Comparison of ENCODE assay signal across 8 cellular contexts in genomic region chr17:2814499-2815341, GRCh38. TPM values are rescaled to one million over a fixed set of nuclear protein-coding genes. Genes with fewer than 3 reads are reported as not detected.
DNase-seq lines count a peak whose midpoint lies in the region; ATAC-seq and TF ChIP-seq lines count a peak whose summit lies in the region.

No MANE protein-coding gene starts in this region.

- peaks cover 40% of the 10 kb centered on the region for H3K27me3 Mint-ChIP-seq in activated CD8-positive, alpha-beta memory T cell treated with anti-CD3 and anti-CD28 coated beads, Interleukin-2, amount 10 ng/mL, durations not matched to agents 7 days and 5 days
- no peaks in the 10 kb centered on the region for H3K27me3 Mint-ChIP-seq in stimulated activated memory B cell treated with anti-CD40 and anti-IgM and Interleukin-4, amounts not matched to agents 10 μg/mL and 1 μg/mL and 100 μg/mL, for 72 hours

- no peaks in the 10 kb centered on the region; the same call in 1 of the 2 replicates for H3F3A ChIP-seq in Loucy (ENCODE audit: low read depth)

- peak overlapping the region; percentile 69 for H3K9ac ChIP-seq in Loucy (ENCODE audit: low read depth, low read length, poor library complexity, severe bottlenecking)

- H4K20me1 ChIP-seq in Loucy (ENCODE audit: insufficient read depth, low read length, poor library complexity, severe bottlenecking): no peaks in the 10 kb centered on the region

- no peaks in the 10 kb centered on the region for H3K9me2 ChIP-seq in Loucy (replicated peaks; ENCODE audit: low read depth, low read length)

- DNase-seq in activated CD8-positive, alpha-beta memory T cell treated with anti-CD3 and anti-CD28 coated beads, Interleukin-2, amount 10 ng/mL, durations not matched to agents 7 days and 5 days: peak; percentile 97
- peak in 1 of 2 donors; percentile 65 for DNase-seq in left colon
- no peak for DNase-seq in inferior parietal cortex (ENCODE audit: extremely low spot score)
- no peak for DNase-seq in COR-L47 (lab: John Stamatoyannopoulos, UW)

- peaks cover 39% of the 10 kb centered on the region for H3K4me1 Mint-ChIP-seq in activated CD8-positive, alpha-beta memory T cell treated with anti-CD3 and anti-CD28 coated beads, Interleukin-2, amount 10 ng/mL, durations not matched to agents 7 days and 5 days
- peaks cover 38% of the 10 kb centered on the region for H3K4me1 Mint-ChIP-seq in stimulated activated memory B cell treated with anti-CD40 and anti-IgM and Interleukin-4, amounts not matched to agents 10 μg/mL and 1 μg/mL and 100 μg/mL, for 72 hours

- H3K9me3 Mint-ChIP-seq in activated CD8-positive, alpha-beta memory T cell treated with anti-CD3 and anti-CD28 coated beads, Interleukin-2, amount 10 ng/mL, durations not matched to agents 7 days and 5 days (ENCODE audit: low read depth): no peaks in the 10 kb centered on the region
- no peaks in the 10 kb centered on the region for H3K9me3 Mint-ChIP-seq in stimulated activated memory B cell treated with anti-CD40 and anti-IgM and Interleukin-4, amounts not matched to agents 10 μg/mL and 1 μg/mL and 100 μg/mL, for 72 hours

- H3K4me3 Mint-ChIP-seq in activated CD8-positive, alpha-beta memory T cell treated with anti-CD3 and anti-CD28 coated beads, Interleukin-2, amount 10 ng/mL, durations not matched to agents 7 days and 5 days: peak overlapping the region; percentile 64
- H3K4me3 Mint-ChIP-seq in stimulated activated memory B cell treated with anti-CD40 and anti-IgM and Interleukin-4, amounts not matched to agents 10 μg/mL and 1 μg/mL and 100 μg/mL, for 72 hours: peak overlapping the region; percentile 63

- H3K36me3 ChIP-seq in Loucy (ENCODE audit: insufficient read depth, low read length): no peaks in the 10 kb centered on the region; the same call in 1 of the 2 replicates

- H3K4me2 ChIP-seq in Loucy (ENCODE audit: low read depth, low read length, poor library complexity, severe bottlenecking): peak overlapping the region; percentile 85

- intact Hi-C loops in left colon (cut with DNase I, micrococcal nuclease): no loop called here

- no peaks in the 10 kb centered on the region for H3K9me3 ChIP-seq in Loucy (ENCODE audit: insufficient read depth, low read depth, low read length)

- H3K79me2 ChIP-seq in Loucy (ENCODE audit: insufficient read depth, low read length): peaks cover 67% of the 10 kb centered on the region

- CTCF ChIA-PET in activated CD8-positive, alpha-beta memory T cell treated with anti-CD3 and anti-CD28 coated beads, Interleukin-2, amount 10 ng/mL, durations not matched to agents 7 days and 5 days (lab: Charles Lee): interaction anchor here (0.6 to 5.6 kb wide), 13 partner anchors 9 to 946 kb away, joined by 3 to 120 read pairs (median 7); partner anchors contain the start of gene RAP1GAP2

- peak overlapping the region; percentile 71 for H3K4me3 ChIP-seq in Loucy (ENCODE audit: low read length, poor library complexity, severe bottlenecking)

- peaks cover 54% of the 10 kb centered on the region for H3K4me1 ChIP-seq in Loucy (ENCODE audit: insufficient read depth, low read length, poor library complexity, severe bottlenecking)

- TF ChIP-seq CTCF in Loucy (conservative IDR thresholded peaks at IDR 0.05; ENCODE audit: low read length): no peak

- H2AFZ ChIP-seq in Loucy (ENCODE audit: low read length): peak overlapping the region; percentile 41; the same call in 1 of the 2 replicates

- H3K27ac Mint-ChIP-seq in activated CD8-positive, alpha-beta memory T cell treated with anti-CD3 and anti-CD28 coated beads, Interleukin-2, amount 10 ng/mL, durations not matched to agents 7 days and 5 days: peak overlapping the region; percentile 88
- peak overlapping the region; percentile 32 for H3K27ac Mint-ChIP-seq in stimulated activated memory B cell treated with anti-CD40 and anti-IgM and Interleukin-4, amounts not matched to agents 10 μg/mL and 1 μg/mL and 100 μg/mL, for 72 hours

- ATAC-seq in GM18498 (IDR thresholded peaks at IDR 0.05; ENCODE audit: unreplicated experiment): peak; percentile 70
- peak; percentile 84 for ATAC-seq in activated CD8-positive, alpha-beta memory T cell treated with anti-CD3 and anti-CD28 coated beads, Interleukin-2, amount 10 ng/mL, durations not matched to agents 7 days and 5 days
- ATAC-seq in left colon: peak; percentile 36
- peak; percentile 91 for ATAC-seq in stimulated activated memory B cell treated with anti-CD40 and anti-IgM and Interleukin-4, amounts not matched to agents 10 μg/mL and 1 μg/mL and 100 μg/mL, for 72 hours
- ATAC-seq in HG03457 (IDR thresholded peaks at IDR 0.05; ENCODE audit: unreplicated experiment): no peak

- H3K36me3 Mint-ChIP-seq in activated CD8-positive, alpha-beta memory T cell treated with anti-CD3 and anti-CD28 coated beads, Interleukin-2, amount 10 ng/mL, durations not matched to agents 7 days and 5 days: no peaks in the 10 kb centered on the region
- no peaks in the 10 kb centered on the region for H3K36me3 Mint-ChIP-seq in stimulated activated memory B cell treated with anti-CD40 and anti-IgM and Interleukin-4, amounts not matched to agents 10 μg/mL and 1 μg/mL and 100 μg/mL, for 72 hours

- H3K27me3 ChIP-seq in Loucy (ENCODE audit: insufficient read depth, low read length, poor library complexity, severe bottlenecking): no peaks in the 10 kb centered on the region

RNA-seq across cellular contexts. Expression of gene RAP1GAP2, which starts 18.5 kb away (rescaled TPM):
- 10 to 100 TPM in 1 of 2 experiments, 1 to 10 TPM in 1; 6.5 to 26.2 TPM for total RNA-seq in activated CD8-positive, alpha-beta memory T cell treated with anti-CD3 and anti-CD28 coated beads, Interleukin-2, amount 10 ng/mL, durations not matched to agents 7 days and 5 days
- total RNA-seq in left colon: 10 to 100 TPM; 40.8 to 55.2 TPM
